21 cellular contexts compared by ENCODE assay signal in the genomic region with DNA sequence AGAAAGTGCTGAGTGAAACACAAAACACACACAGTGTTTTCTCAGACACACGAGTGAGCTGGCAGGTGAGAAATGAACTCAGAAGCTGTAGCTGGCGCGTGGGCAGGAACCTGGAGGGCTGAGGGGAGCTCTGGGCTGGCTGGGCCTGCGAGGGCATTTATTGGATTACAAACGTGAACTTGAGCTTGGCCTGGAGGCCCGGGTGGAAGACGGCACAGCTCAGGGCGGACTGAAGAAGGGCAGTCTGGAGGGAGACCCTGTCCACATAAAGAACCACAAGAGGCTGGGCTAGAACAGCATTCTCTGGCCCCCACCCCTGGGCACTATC.
"Had no signal": no experiment of that assay in that cellular context is flagged by ENCODE, and none has a peak within 500 bp of the region (broad histone marks: within the 10 kb centered on the region; RNA-seq: fewer than 3 reads in every experiment).

No MANE protein-coding gene starts in this region.

- H3K9me3 ChIP-seq: colonic mucosa, suprapubic skin, upper lobe of left lung had no signal

- H3K27ac Mint-ChIP-seq: activated CD8-positive, alpha-beta T cell treated with anti-CD3 and anti-CD28 coated beads, Interleukin-2, amount 10 ng/mL, durations not matched to agents 7 days and 5 days; activated naive CD8-positive, alpha-beta T cell; effector memory CD8-positive, alpha-beta T cell; progenitor cell of endocrine pancreas; stimulated activated naive CD8-positive, alpha-beta T cell treated with anti-CD3 and anti-CD28 coated beads, Interleukin-15, Interleukin-2, amounts not matched to agents 100 ng/mL and 50 ng/mL, for 24 hours; T-cell; T-helper 2 cell treated with Interferon-gamma antibody and Interleukin-4, amounts not matched to agents 5 μg/mL and 100 μg/mL, for 36 hours had no signal

- H3K27me3 ChIP-seq: adrenal gland, suprapubic skin had no signal

- H3K4me3 Mint-ChIP-seq: activated CD8-positive, alpha-beta T cell treated with anti-CD3 and anti-CD28 coated beads, Interleukin-2, amount 10 ng/mL, durations not matched to agents 7 days and 5 days; activated naive CD8-positive, alpha-beta T cell; effector memory CD8-positive, alpha-beta T cell; stimulated activated naive CD8-positive, alpha-beta T cell treated with anti-CD3 and anti-CD28 coated beads, Interleukin-15, Interleukin-2, amounts not matched to agents 100 ng/mL and 50 ng/mL, for 24 hours; T-cell; T-helper 2 cell treated with Interferon-gamma antibody and Interleukin-4, amounts not matched to agents 5 μg/mL and 100 μg/mL, for 36 hours had no signal

- H3K4me1 ChIP-seq: colonic mucosa had no signal

- H3K36me3 ChIP-seq: adrenal gland, colonic mucosa, esophagus muscularis mucosa, suprapubic skin, upper lobe of left lung had no signal

- ATAC-seq: activated CD8-positive, alpha-beta T cell treated with anti-CD3 and anti-CD28 coated beads, Interleukin-2, amount 10 ng/mL, durations not matched to agents 7 days and 5 days; effector memory CD8-positive, alpha-beta T cell; T-cell had no signal

- DNase-seq: activated CD4-positive, alpha-beta T cell treated with anti-CD3 and anti-CD28 coated beads for 1 hour; activated CD4-positive, alpha-beta T cell treated with anti-CD3 and anti-CD28 coated beads, Interleukin-2, amount 50 U/mL, for 1 hour; activated CD8-positive, alpha-beta T cell treated with anti-CD3 and anti-CD28 coated beads, Interleukin-2, amount 10 ng/mL, durations not matched to agents 7 days and 5 days; activated naive CD4-positive, alpha-beta T cell; activated T-cell treated with anti-CD3 and anti-CD28 coated beads, Interleukin-2, amount 50 U/mL, for 1 hour; colonic mucosa; effector memory CD8-positive, alpha-beta T cell; glutamatergic neuron; left cardiac atrium; mesenchymal stem cell; stimulated activated CD4-positive, alpha-beta T cell treated with anti-CD3 and anti-CD28 coated beads, Interleukin-1b, Interleukin-23, amount 100 ng/mL, for 48 hours; T-cell had no signal

- H3K36me3 Mint-ChIP-seq: T-cell had no signal

- H3K27ac ChIP-seq: colonic mucosa, esophagus muscularis mucosa, suprapubic skin, upper lobe of left lung had no signal

- H3K4me3 ChIP-seq: adrenal gland, colonic mucosa, dorsolateral prefrontal cortex, esophagus muscularis mucosa, suprapubic skin, upper lobe of left lung had no signal
